Comparison of ENCODE assay signal across 8 cellular contexts in genomic region chr14:20327005-20327869, GRCh38. TPM values are rescaled to one million over a fixed set of nuclear protein-coding genes. Genes with fewer than 3 reads are reported as not detected.
DNase-seq lines count a peak whose midpoint lies in the region; ATAC-seq and TF ChIP-seq lines count a peak whose summit lies in the region.

No MANE protein-coding gene starts in this region.

- TF ChIP-seq EP300 in sigmoid colon (IDR thresholded peaks at IDR 0.05) = no peak

- WGBS in adrenal gland, 4 donors = 22 to 27% (median 23%) methylated on average over 8 of the region's 8 CpGs
- 42 to 49% methylated on average over 8 of the region's 8 CpGs for WGBS in sigmoid colon, 2 donors

- H3K27ac ChIP-seq in adrenal gland (peak overlapping the region in 4 of 5 donors; percentile 10 to 63 (median 54)), right atrium auricular region (no peak overlapping the region), sigmoid colon (peak overlapping the region; percentile 15 to 62 (median 40))

- intact Hi-C loops in adrenal gland (cut with DNase I) (loop anchor here in 1 of 2 donors (5.0 to 10.0 kb wide), 2 partner anchors 280 to 358 kb away; partner anchors contain the start of genes ANG and RNASE4), sigmoid colon (cut with DNase I) (loop anchor here (2.0 to 5.0 kb wide), 2 partner anchors 130 to 284 kb away; partner anchors contain the start of gene APEX1)

- H3K36me3 ChIP-seq in adrenal gland (replicated peaks in 1 of 2) (peaks cover 0 to 21% of the 10 kb centered on the region in 2 donors), right atrium auricular region (peaks cover 53% of the 10 kb centered on the region), sigmoid colon (peaks cover 0 to 54% (median 19%) of the 10 kb centered on the region in 4 donors)

- DNase-seq in stimulated activated CD4-positive, alpha-beta T cell treated with anti-CD3 and anti-CD28 coated beads, Interleukin-2, amount 100 ng/mL, for 4 hours (ENCODE audit: low read depth) = peak; percentile 17
- no peak for DNase-seq in stimulated activated CD4-positive, alpha-beta T cell treated with anti-CD3 and anti-CD28 coated beads, Interleukin-1b, Interleukin-23, amount 100 ng/mL, for 48 hours
- peak; percentile 67 for DNase-seq in NCI-H748 (lab: John Stamatoyannopoulos, UW; ENCODE audit: unreplicated experiment)
- DNase-seq in adrenal gland = peak in 3 of 7 donors; percentile 19 to 42 (median 31)
- DNase-seq in right atrium auricular region (ENCODE audit: low spot score) = no peak
- DNase-seq in sigmoid colon = no peak

- no peak for TF ChIP-seq POLR2A in adrenal gland (IDR thresholded peaks at IDR 0.05)
- TF ChIP-seq POLR2A in sigmoid colon (IDR thresholded peaks at IDR 0.05) = no peak

- peaks cover 12 to 22% of the 10 kb centered on the region in 2 donors for H3K4me1 ChIP-seq in adrenal gland (replicated peaks in 1 of 2)
- peaks cover 0 to 21% of the 10 kb centered on the region in 2 donors for H3K4me1 ChIP-seq in right atrium auricular region
- peaks cover 0 to 29% (median 15%) of the 10 kb centered on the region in 4 donors for H3K4me1 ChIP-seq in sigmoid colon

- TF ChIP-seq CTCF in adrenal gland (IDR thresholded peaks at IDR 0.05) (peak; percentile 70 to 93 (median 88)), right atrium auricular region (IDR thresholded peaks at IDR 0.05) (peak; percentile 75 to 82), sigmoid colon (IDR thresholded peaks at IDR 0.05) (peak; percentile 31 to 71 (median 55))

- ATAC-seq in HG03442 (IDR thresholded peaks at IDR 0.05; ENCODE audit: unreplicated experiment) (peak; percentile 64), HG03469 (IDR thresholded peaks at IDR 0.05; ENCODE audit: unreplicated experiment) (no peak)

- H3K9me3 ChIP-seq in adrenal gland (replicated peaks in 1 of 3) (no peaks in the 10 kb centered on the region), right atrium auricular region (no peaks in the 10 kb centered on the region), sigmoid colon (no peaks in the 10 kb centered on the region)

- H3K4me3 ChIP-seq in adrenal gland (no peak overlapping the region), right atrium auricular region (no peak overlapping the region), sigmoid colon (no peak overlapping the region)

- no peaks in the 10 kb centered on the region for H3K27me3 ChIP-seq in adrenal gland
- no peaks in the 10 kb centered on the region for H3K27me3 ChIP-seq in right atrium auricular region
- H3K27me3 ChIP-seq in sigmoid colon = no peaks in the 10 kb centered on the region

RNA-seq across cellular contexts. Expression of gene CCNB1IP1, which starts 5.8 kb away (rescaled TPM):
- total RNA-seq in adrenal gland = 10 to 100 TPM; 16.8 to 42.7 (median 29.4) TPM
- 10 to 100 TPM; 21.2 to 62.5 (median 41.9) TPM for polyA plus RNA-seq in adrenal gland
- total RNA-seq in right atrium auricular region = 10 to 100 TPM; 52.9 to 71.1 TPM
- total RNA-seq in sigmoid colon = 10 to 100 TPM; 43.2 to 55.8 (median 44.4) TPM
- polyA plus RNA-seq in sigmoid colon = 10 to 100 TPM; 31.2 to 54.1 (median 44.4) TPM

RNA-seq across cellular contexts. Expression of gene PARP2, which starts 16.2 kb away (rescaled TPM):
- total RNA-seq in adrenal gland = 10 to 100 TPM in 6 of 8 donors, 1 to 10 TPM in 2; 8.5 to 25.5 (median 20.0) TPM
- 10 to 100 TPM; 30.5 to 55.2 (median 33.9) TPM for polyA plus RNA-seq in adrenal gland
- total RNA-seq in right atrium auricular region = 1 to 10 TPM; 6.5 to 8.9 TPM
- total RNA-seq in sigmoid colon = 10 to 100 TPM in 3 of 4 donors, 1 to 10 TPM in 1; 7.4 to 14.3 (median 10.6) TPM
- polyA plus RNA-seq in sigmoid colon = 10 to 100 TPM in 1 of 3 donors, 1 to 10 TPM in 2; 6.0 to 11.8 (median 7.4) TPM

RNA-seq across cellular contexts. Expression of gene TTC5, which starts 21.5 kb away (rescaled TPM):
- total RNA-seq in adrenal gland (10 to 100 TPM in 6 of 8 donors, 1 to 10 TPM in 2; 7.9 to 28.6 (median 16.6) TPM), right atrium auricular region (1 to 10 TPM; 4.3 to 7.7 TPM), sigmoid colon (10 to 100 TPM in 2 of 4 donors, 1 to 10 TPM in 2; 6.8 to 16.3 (median 10.1) TPM)
- polyA plus RNA-seq in adrenal gland (10 to 100 TPM in 1 of 3 donors, 1 to 10 TPM in 2; 3.9 to 12.7 (median 9.2) TPM), sigmoid colon (1 to 10 TPM; 3.6 to 6.5 (median 5.3) TPM)

Comparison
In these comparisons a context has a peak if more than half of its experiments do, and no peak if none do; other contexts are left out.
1. DNase-seq: peak in stimulated activated CD4-positive, alpha-beta T cell treated with anti-CD3 and anti-CD28 coated beads, Interleukin-2, amount 100 ng/mL, for 4 hours (single experiment) and NCI-H748 (single experiment); none in stimulated activated CD4-positive, alpha-beta T cell treated with anti-CD3 and anti-CD28 coated beads, Interleukin-1b, Interleukin-23, amount 100 ng/mL, for 48 hours (single experiment), right atrium auricular region (single experiment) and sigmoid colon (single experiment).
2. H3K27ac ChIP-seq: peak in adrenal gland (4 of 5) and sigmoid colon (4 of 4); none in right atrium auricular region (0 of 2).
3. Peak in every context shown above with its lines, with median percentiles within 50 percentile points of each other: CTCF ChIP-seq.